16 cellular contexts compared by ENCODE assay signal in genomic region chr20:51889466-51889865, GRCh38.
DNase-seq lines count a peak whose midpoint lies in the region; ATAC-seq, FAIRE-seq and TF ChIP-seq lines count a peak whose summit lies in the region.
"Had no signal": no experiment of that assay in that cellular context is flagged by ENCODE, and none has a peak within 500 bp of the region (broad histone marks: within the 10 kb centered on the region; RNA-seq: fewer than 3 reads in every experiment).

No MANE protein-coding gene starts in this region.

- no peaks in the 10 kb centered on the region for H3K27me3 Mint-ChIP-seq in chondrocyte (ENCODE audit: low read depth)
- H3K27me3 Mint-ChIP-seq: B cell, IgD-negative memory B cell had no signal

- no peak for TF ChIP-seq CTCF in HEK293 (tag by site-specific recombination; IDR thresholded peaks at IDR 0.05)
- no peak for TF ChIP-seq CTCF in chondrocyte (IDR thresholded peaks at IDR 0.05)

- DNase-seq in chondrocyte (ENCODE audit: low spot score) (peak; percentile 1), left kidney (ENCODE audit: low read depth, low spot score) (peak; percentile 16), GM19239 (ENCODE audit: insufficient read length, low spot score) (no peak), NOMO-1 treated with dmso at 0.1 percent for 144 hours (lab: John Stamatoyannopoulos, UW; ENCODE audit: unreplicated experiment) (no peak), NOMO-1 (lab: John Stamatoyannopoulos, UW; ENCODE audit: unreplicated experiment in 2 of 2) (no peak)
- DNase-seq: CD4-positive, CD25-positive, alpha-beta regulatory T cell; MV-4-11; NCI-H1417; NCI-H1930; NCI-H2171 treated with DMSO at 0.1 percent for 48 hours; NCI-H446 treated with DMSO at 0.1 percent for 48 hours; NCI-H748 treated with DMSO at 0.1 percent for 48 hours had no signal

- no peaks in the 10 kb centered on the region for H3K36me3 Mint-ChIP-seq in chondrocyte (ENCODE audit: low read depth)
- H3K36me3 Mint-ChIP-seq: CD4-positive, CD25-positive, alpha-beta regulatory T cell; IgD-negative memory B cell had no signal

- FAIRE-seq in GM19239 (lab: Jason Lieb, UNC) = no peak

- CTCF ChIA-PET in HEK293 (lab: Yijun Ruan, JAX) = interaction anchor here (1.5 kb wide), 1 partner anchor 30 kb away, joined by 6 read pairs; no protein-coding TSS in a partner anchor

- H3K9me3 ChIP-seq in HEK293 (ENCODE audit: control insufficient read depth, insufficient read depth, low read depth, low read length) = no peaks in the 10 kb centered on the region

- H3K4me3 ChIP-seq in HEK293 (ENCODE audit: low read depth, low read length) = no peak overlapping the region

- no peak for ATAC-seq in HG02938 (IDR thresholded peaks at IDR 0.05; ENCODE audit: unreplicated experiment)

- H3K4me1 Mint-ChIP-seq in chondrocyte (ENCODE audit: low read depth) = peaks cover 19% of the 10 kb centered on the region
- H3K4me1 Mint-ChIP-seq: B cell; CD4-positive, CD25-positive, alpha-beta regulatory T cell; IgD-negative memory B cell had no signal

- H3K9me3 Mint-ChIP-seq in chondrocyte (ENCODE audit: low read depth) = no peaks in the 10 kb centered on the region
- H3K9me3 Mint-ChIP-seq: CD4-positive, CD25-positive, alpha-beta regulatory T cell; IgD-negative memory B cell had no signal

- H3K4me3 Mint-ChIP-seq in chondrocyte (ENCODE audit: unreplicated experiment) = no peak overlapping the region
- H3K4me3 Mint-ChIP-seq: B cell; CD4-positive, CD25-positive, alpha-beta regulatory T cell; IgD-negative memory B cell had no signal

- peaks cover 10% of the 10 kb centered on the region; the same call in 1 of the 2 replicates for H3K4me1 ChIP-seq in HEK293 (ENCODE audit: control insufficient read depth, insufficient read depth, low read length)

- H3K27ac ChIP-seq in HEK293 (ENCODE audit: extremely low read depth, low read depth, low read length) = no peak overlapping the region

- H3K36me3 ChIP-seq in HEK293 (ENCODE audit: control insufficient read depth in 2 of 2, insufficient read depth in 1 of 2, low read length in 2 of 2) = no peaks in the 10 kb centered on the region

- no peak overlapping the region for H3K27ac Mint-ChIP-seq in chondrocyte (ENCODE audit: unreplicated experiment)
- H3K27ac Mint-ChIP-seq: B cell, IgD-negative memory B cell had no signal

- POLR2A ChIA-PET in HEK293 (lab: Yijun Ruan, JAX) = no interaction called here

TF ChIP-seq in HEK293, 187 proteins besides CTCF, POLR2A, EP300 and RAD21:
- TF ChIP-seq BCL11A (tag by site-specific recombination; IDR thresholded peaks at IDR 0.05; ENCODE audit: low read depth) = no peak
- no peak for TF ChIP-seq ZNF148 (tag by site-specific recombination; IDR thresholded peaks at IDR 0.05; ENCODE audit: borderline replicate concordance)
- no peak for TF ChIP-seq ZNF155 (tag by site-specific recombination; IDR thresholded peaks at IDR 0.05)
- no peak for TF ChIP-seq ZBTB21 (tag by site-specific recombination; IDR thresholded peaks at IDR 0.05)
- no peak for TF ChIP-seq ZBTB10 (tag by site-specific recombination; IDR thresholded peaks at IDR 0.05)
- peak; percentile 38; the same call in 1 of the 2 replicates for TF ChIP-seq PRDM1 (tag by site-specific recombination; IDR thresholded peaks at IDR 0.05)
- TF ChIP-seq ZBTB8A (tag by site-specific recombination; IDR thresholded peaks at IDR 0.05) = no peak
- TF ChIP-seq KLF9 (tag by site-specific recombination; IDR thresholded peaks at IDR 0.05; ENCODE audit: low read depth) = no peak
- no peak for TF ChIP-seq ZNF670 (tag by site-specific recombination; IDR thresholded peaks at IDR 0.05; ENCODE audit: low read depth)
- no peak for TF ChIP-seq KLF1 (tag by site-specific recombination; IDR thresholded peaks at IDR 0.05)
- TF ChIP-seq PBX3 (CRISPR knock-in tag; IDR thresholded peaks at IDR 0.05) = no peak
- no peak for TF ChIP-seq ZNF239 (tag by site-specific recombination; IDR thresholded peaks at IDR 0.05)
- TF ChIP-seq PRDM6 (tag by site-specific recombination; IDR thresholded peaks at IDR 0.05) = no peak
- TF ChIP-seq SP3 (tag by site-specific recombination; IDR thresholded peaks at IDR 0.05) = no peak
- TF ChIP-seq IKZF3 (tag by site-specific recombination; IDR thresholded peaks at IDR 0.05) = no peak
- no peak for TF ChIP-seq ZNF157 (tag by site-specific recombination; IDR thresholded peaks at IDR 0.05)
- TF ChIP-seq ZSCAN4 (tag by site-specific recombination; IDR thresholded peaks at IDR 0.05) = peak; percentile 55; the same call in 1 of the 2 replicates

Comparison
In these comparisons a context has a peak if more than half of its experiments do, and no peak if none do; other contexts are left out.
1. DNase-seq: peak in chondrocyte (single experiment) and left kidney (single experiment); none in GM19239 (single experiment), NOMO-1 treated with dmso at 0.1 percent for 144 hours (single experiment) and NOMO-1 (0 of 2).